Comparison of ENCODE assay signal across 15 cellular contexts in genomic region chr11:10354389-10354788, GRCh38.
"Had no signal": no experiment of that assay in that cellular context is flagged by ENCODE, and none has a peak within 500 bp of the region (broad histone marks: within the 10 kb centered on the region; RNA-seq: fewer than 3 reads in every experiment).

No MANE protein-coding gene starts in this region.

- H3K4me1 Mint-ChIP-seq: activated CD8-positive, alpha-beta memory T cell treated with anti-CD3 and anti-CD28 coated beads, Interleukin-2, amount 10 ng/mL, durations not matched to agents 7 days and 5 days; activated naive CD4-positive, alpha-beta T cell treated with anti-CD3 and anti-CD28 coated beads, Interleukin-2, amount 10 ng/mL, durations not matched to agents 7 days and 5 days; T-cell had no signal

- H3K9me3 ChIP-seq: ovary, sigmoid colon, stomach had no signal

- H3K4me3 Mint-ChIP-seq: activated CD4-positive, alpha-beta memory T cell treated with anti-CD3 and anti-CD28 coated beads for 36 hours; activated CD8-positive, alpha-beta memory T cell treated with anti-CD3 and anti-CD28 coated beads, Interleukin-2, amount 10 ng/mL, durations not matched to agents 7 days and 5 days; activated naive CD4-positive, alpha-beta T cell treated with anti-CD3 and anti-CD28 coated beads, Interleukin-2, amount 10 ng/mL, durations not matched to agents 7 days and 5 days; endodermal cell; T-cell had no signal

- H3K27ac ChIP-seq: ovary, stomach had no signal

- H3K9me3 Mint-ChIP-seq: activated CD4-positive, alpha-beta memory T cell treated with anti-CD3 and anti-CD28 coated beads for 36 hours; activated naive CD4-positive, alpha-beta T cell treated with anti-CD3 and anti-CD28 coated beads, Interleukin-2, amount 10 ng/mL, durations not matched to agents 7 days and 5 days; endodermal cell; T-cell had no signal

- DNase-seq: activated CD4-positive, alpha-beta memory T cell treated with anti-CD3 and anti-CD28 coated beads for 36 hours; activated CD8-positive, alpha-beta memory T cell treated with anti-CD3 and anti-CD28 coated beads, Interleukin-2, amount 10 ng/mL, durations not matched to agents 7 days and 5 days; activated naive CD4-positive, alpha-beta T cell treated with anti-CD3 and anti-CD28 coated beads, Interleukin-2, amount 10 ng/mL, durations not matched to agents 7 days and 5 days; activated T-cell treated with anti-CD3 and anti-CD28 coated beads, Interleukin-2, amount 50 U/mL, for 1 hour; endodermal cell; glutamatergic neuron; naive B cell; ovary; sigmoid colon; stimulated activated CD4-positive, alpha-beta T cell treated with anti-CD3 and anti-CD28 coated beads, Interleukin-12 subunit alpha, Interleukin-12 subunit beta, amount 100 ng/mL, for 4 hours; stimulated activated CD4-positive, alpha-beta T cell treated with anti-CD3 and anti-CD28 coated beads, Interleukin-2, amount 100 ng/mL, for 24 hours; stomach; T-cell; T1000 had no signal

- H3K36me3 Mint-ChIP-seq: activated CD4-positive, alpha-beta memory T cell treated with anti-CD3 and anti-CD28 coated beads for 36 hours; activated CD8-positive, alpha-beta memory T cell treated with anti-CD3 and anti-CD28 coated beads, Interleukin-2, amount 10 ng/mL, durations not matched to agents 7 days and 5 days; activated naive CD4-positive, alpha-beta T cell treated with anti-CD3 and anti-CD28 coated beads, Interleukin-2, amount 10 ng/mL, durations not matched to agents 7 days and 5 days; naive B cell; T-cell had no signal

- H3K36me3 ChIP-seq: ovary, sigmoid colon, stomach had no signal

- H3K4me3 ChIP-seq: lung, ovary, sigmoid colon, stomach had no signal

- H3K27me3 ChIP-seq: ovary, sigmoid colon, stomach had no signal

- H3K27ac Mint-ChIP-seq: activated CD4-positive, alpha-beta memory T cell treated with anti-CD3 and anti-CD28 coated beads for 36 hours; activated CD8-positive, alpha-beta memory T cell treated with anti-CD3 and anti-CD28 coated beads, Interleukin-2, amount 10 ng/mL, durations not matched to agents 7 days and 5 days; activated naive CD4-positive, alpha-beta T cell treated with anti-CD3 and anti-CD28 coated beads, Interleukin-2, amount 10 ng/mL, durations not matched to agents 7 days and 5 days; endodermal cell; naive B cell; T-cell had no signal

- ATAC-seq: activated CD8-positive, alpha-beta memory T cell treated with anti-CD3 and anti-CD28 coated beads, Interleukin-2, amount 10 ng/mL, durations not matched to agents 7 days and 5 days; T-cell had no signal
